ENCODE assay signal across 8 cellular contexts in genomic region chr1:25022361-25023189, GRCh38.
A peak's percentile ranks its signal among the peaks of the same experiment; 100 is the strongest.
DNase-seq lines count a peak whose midpoint lies in the region; ATAC-seq and TF ChIP-seq lines count a peak whose summit lies in the region.

No MANE protein-coding gene starts in this region.

- H3K4me3 Mint-ChIP-seq in activated CD4-positive, alpha-beta T cell treated with anti-CD3 and anti-CD28 coated beads for 36 hours = peak overlapping the region; percentile 77
- H3K4me3 Mint-ChIP-seq in chondrocyte (ENCODE audit: unreplicated experiment) = peak overlapping the region; percentile 35

- no peak overlapping the region for H3K4me3 ChIP-seq in lung

- H3K27me3 ChIP-seq in lung (ENCODE audit: control insufficient read depth, insufficient read depth) = no peaks in the 10 kb centered on the region

- intact Hi-C loops in activated CD4-positive, alpha-beta T cell treated with anti-CD3 and anti-CD28 coated beads for 36 hours (cut with DNase I, micrococcal nuclease) = loop anchor here (1.0 to 10.0 kb wide), 14 partner anchors 8 to 538 kb away; partner anchors contain the start of gene RUNX3 (in 1 of the 2)

- TF ChIP-seq CTCF in chondrocyte (IDR thresholded peaks at IDR 0.05) = no peak
- TF ChIP-seq CTCF in lung (IDR thresholded peaks at IDR 0.05; ENCODE audit: control extremely low read depth, extremely low read depth) = no peak

- H3K27me3 Mint-ChIP-seq in activated CD4-positive, alpha-beta T cell treated with anti-CD3 and anti-CD28 coated beads for 36 hours = no peaks in the 10 kb centered on the region
- H3K27me3 Mint-ChIP-seq in chondrocyte (ENCODE audit: low read depth) = no peaks in the 10 kb centered on the region

- H3K4me1 Mint-ChIP-seq in activated CD4-positive, alpha-beta T cell treated with anti-CD3 and anti-CD28 coated beads for 36 hours = peaks cover 92% of the 10 kb centered on the region
- peaks cover 79% of the 10 kb centered on the region for H3K4me1 Mint-ChIP-seq in chondrocyte (ENCODE audit: low read depth)

- DNase-seq in GM04503 (ENCODE audit: low read depth) = peak; percentile 88
- DNase-seq in LHCN-M2 (ENCODE audit: low read depth) = peak; percentile 81
- peak; percentile 97 for DNase-seq in activated CD4-positive, alpha-beta T cell treated with anti-CD3 and anti-CD28 coated beads for 36 hours
- DNase-seq in chondrocyte (ENCODE audit: low spot score) = no peak
- DNase-seq in lung (ENCODE audit: low spot score) = peak; percentile 53
- peak; percentile 69 for DNase-seq in stimulated activated CD8-positive, alpha-beta memory T cell treated with anti-CD3 and anti-CD28 coated beads, Interleukin-15, amount 100 ng/mL, for 24 hours (ENCODE audit: low read depth)
- DNase-seq in NCI-H526 treated with DMSO at 0.1 percent for 48 hours (lab: John Stamatoyannopoulos, UW) = no peak

- peaks cover 0 to 2% of the 10 kb centered on the region in 2 donors for H3K4me1 ChIP-seq in lung (ENCODE audit: control insufficient read depth in 2 of 2, insufficient read depth in 2 of 2, low read length in 2 of 2)

- CTCF ChIA-PET in activated CD4-positive, alpha-beta T cell treated with anti-CD3 and anti-CD28 coated beads for 36 hours (lab: Charles Lee) = interaction anchor here (0.6 to 2.9 kb wide), 11 partner anchors 9 to 653 kb away, joined by 3 to 20 read pairs (median 4); no protein-coding TSS in a partner anchor

- no peaks in the 10 kb centered on the region for H3K9me3 Mint-ChIP-seq in activated CD4-positive, alpha-beta T cell treated with anti-CD3 and anti-CD28 coated beads for 36 hours (ENCODE audit: low read depth)
- no peaks in the 10 kb centered on the region for H3K9me3 Mint-ChIP-seq in chondrocyte (ENCODE audit: low read depth)

- no peaks in the 10 kb centered on the region for H3K36me3 Mint-ChIP-seq in activated CD4-positive, alpha-beta T cell treated with anti-CD3 and anti-CD28 coated beads for 36 hours (ENCODE audit: low read depth)
- no peaks in the 10 kb centered on the region for H3K36me3 Mint-ChIP-seq in chondrocyte (ENCODE audit: low read depth)

- WGBS in lung, 2 donors = 13 to 23% methylated on average over 17 to 20 of the region's 20 CpGs

- peak; percentile 65 for ATAC-seq in GM21825 (IDR thresholded peaks at IDR 0.05; ENCODE audit: unreplicated experiment)
- peak; percentile 84 for ATAC-seq in activated CD4-positive, alpha-beta T cell treated with anti-CD3 and anti-CD28 coated beads for 36 hours
- ATAC-seq in lung (ENCODE audit: insufficient read depth, low FRiP score) = peak; percentile 58

- POLR2A ChIA-PET in activated CD4-positive, alpha-beta T cell treated with anti-CD3 and anti-CD28 coated beads for 36 hours (lab: Charles Lee) = interaction anchor here (0.7 to 1.9 kb wide), 9 partner anchors 11 to 1064 kb away, joined by 3 to 35 read pairs (median 4); partner anchors contain the start of gene RSRP1

- no peaks in the 10 kb centered on the region for H3K9me3 ChIP-seq in lung (ENCODE audit: control insufficient read depth in 2 of 2, insufficient read depth in 1 of 2, low read length in 1 of 2)

- no peaks in the 10 kb centered on the region for H3K36me3 ChIP-seq in lung (ENCODE audit: control insufficient read depth in 2 of 2, insufficient read depth in 2 of 2, low read length in 2 of 2)

- peak overlapping the region; percentile 99 for H3K27ac Mint-ChIP-seq in activated CD4-positive, alpha-beta T cell treated with anti-CD3 and anti-CD28 coated beads for 36 hours
- H3K27ac Mint-ChIP-seq in chondrocyte (ENCODE audit: unreplicated experiment) = peak overlapping the region; percentile 97

- H3K27ac ChIP-seq in lung (ENCODE audit: low read depth in 1 of 2, low read length in 1 of 2) = peak overlapping the region in 1 of 2 donors; percentile 77

Comparison
In these comparisons a context has a peak if more than half of its experiments do, and no peak if none do; other contexts are left out.
1. DNase-seq: peak in GM04503 (single experiment), LHCN-M2 (single experiment), activated CD4-positive, alpha-beta T cell treated with anti-CD3 and anti-CD28 coated beads for 36 hours (single experiment), lung (single experiment) and stimulated activated CD8-positive, alpha-beta memory T cell treated with anti-CD3 and anti-CD28 coated beads, Interleukin-15, amount 100 ng/mL, for 24 hours (single experiment); none in chondrocyte (single experiment) and NCI-H526 treated with DMSO at 0.1 percent for 48 hours (single experiment).
2. Peak in every context shown above with its lines, with median percentiles within 50 percentile points of each other: ATAC-seq.